In the genomic region with DNA sequence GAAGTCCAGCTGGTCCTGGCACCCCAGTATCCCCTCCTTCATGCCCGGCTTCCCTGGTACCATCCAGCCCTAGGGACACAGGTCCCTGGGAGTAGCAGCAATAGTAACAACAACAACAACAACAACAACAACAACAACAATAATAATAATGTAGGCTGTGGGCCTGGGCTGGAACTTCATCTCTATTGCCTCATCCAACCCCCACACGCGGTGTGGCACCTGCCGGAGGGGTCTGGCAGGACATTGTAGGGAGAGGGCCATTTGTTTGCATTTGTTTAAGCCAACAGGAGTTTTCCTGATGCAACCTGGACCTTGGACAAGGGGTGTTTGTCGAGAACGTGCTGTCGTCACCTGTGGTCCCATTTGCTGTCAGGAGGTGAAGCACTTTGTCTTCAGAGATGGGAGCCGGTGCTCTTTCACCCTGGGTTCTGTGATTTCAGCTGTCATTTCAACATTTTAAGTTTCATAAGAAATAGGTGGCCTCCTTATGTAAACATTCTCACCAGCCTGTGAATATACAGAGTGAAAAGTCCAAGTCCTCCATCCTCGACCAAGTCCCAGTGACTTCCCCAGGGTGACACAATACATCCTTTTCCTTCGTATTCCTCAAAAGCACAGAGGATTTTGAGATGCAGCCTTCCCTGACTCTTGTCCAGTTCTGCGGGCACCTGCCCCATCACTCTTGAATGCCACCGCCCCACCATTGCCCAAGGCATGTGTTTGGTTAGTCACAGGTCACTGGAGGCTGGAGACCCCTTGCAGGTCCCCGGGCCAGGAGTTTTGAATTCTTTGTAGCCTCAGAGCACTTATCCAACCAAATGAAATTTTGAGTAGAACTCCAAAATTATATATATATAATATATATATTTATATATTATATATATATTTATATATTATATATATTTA, we compare ENCODE assay signal across 1 cellular context.
A peak's percentile ranks its signal among the peaks of the same experiment; 100 is the strongest.
TF ChIP-seq lines count a peak whose summit lies in the region.

No MANE protein-coding gene starts in this region.

TF ChIP-seq in HepG2, 621 proteins besides CTCF, POLR2A, EP300 and RAD21 (continued from another document and continues in another):
- TF ChIP-seq, protein P1, sequence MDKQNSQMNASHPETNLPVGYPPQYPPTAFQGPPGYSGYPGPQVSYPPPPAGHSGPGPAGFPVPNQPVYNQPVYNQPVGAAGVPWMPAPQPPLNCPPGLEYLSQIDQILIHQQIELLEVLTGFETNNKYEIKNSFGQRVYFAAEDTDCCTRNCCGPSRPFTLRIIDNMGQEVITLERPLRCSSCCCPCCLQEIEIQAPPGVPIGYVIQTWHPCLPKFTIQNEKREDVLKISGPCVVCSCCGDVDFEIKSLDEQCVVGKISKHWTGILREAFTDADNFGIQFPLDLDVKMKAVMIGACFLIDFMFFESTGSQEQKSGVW (CRISPR knock-in tag; IDR thresholded peaks at IDR 0.05; ENCODE audit: borderline replicate concordance) = no peak
- TF ChIP-seq ZNF354B (CRISPR knock-in tag; IDR thresholded peaks at IDR 0.05) = no peak
- TF ChIP-seq ZNF317 (CRISPR knock-in tag; IDR thresholded peaks at IDR 0.05) = peak; percentile 81; the same call in 1 of the 2 replicates
- TF ChIP-seq MXI1 (IDR thresholded peaks at IDR 0.05; ENCODE audit: borderline replicate concordance, low read depth, low read length) = peak; percentile 34; the same call in 1 of the 3 replicates
- TF ChIP-seq SRSF1 (optimal IDR thresholded peaks at IDR 0.05; ENCODE audit: low read depth, low read length) = no peak
- peak; percentile 99 for TF ChIP-seq CEBPG (CRISPR knock-in tag; IDR thresholded peaks at IDR 0.05)
- no peak for TF ChIP-seq ZNF83 (CRISPR knock-in tag; IDR thresholded peaks at IDR 0.05; ENCODE audit: borderline replicate concordance)
- TF ChIP-seq ZNF136 (CRISPR knock-in tag; IDR thresholded peaks at IDR 0.05; ENCODE audit: low read depth) = no peak
- TF ChIP-seq PCBP1 (IDR thresholded peaks at IDR 0.05; ENCODE audit: borderline replicate concordance, low read depth, low read length) = no peak
- TF ChIP-seq, protein P2, sequence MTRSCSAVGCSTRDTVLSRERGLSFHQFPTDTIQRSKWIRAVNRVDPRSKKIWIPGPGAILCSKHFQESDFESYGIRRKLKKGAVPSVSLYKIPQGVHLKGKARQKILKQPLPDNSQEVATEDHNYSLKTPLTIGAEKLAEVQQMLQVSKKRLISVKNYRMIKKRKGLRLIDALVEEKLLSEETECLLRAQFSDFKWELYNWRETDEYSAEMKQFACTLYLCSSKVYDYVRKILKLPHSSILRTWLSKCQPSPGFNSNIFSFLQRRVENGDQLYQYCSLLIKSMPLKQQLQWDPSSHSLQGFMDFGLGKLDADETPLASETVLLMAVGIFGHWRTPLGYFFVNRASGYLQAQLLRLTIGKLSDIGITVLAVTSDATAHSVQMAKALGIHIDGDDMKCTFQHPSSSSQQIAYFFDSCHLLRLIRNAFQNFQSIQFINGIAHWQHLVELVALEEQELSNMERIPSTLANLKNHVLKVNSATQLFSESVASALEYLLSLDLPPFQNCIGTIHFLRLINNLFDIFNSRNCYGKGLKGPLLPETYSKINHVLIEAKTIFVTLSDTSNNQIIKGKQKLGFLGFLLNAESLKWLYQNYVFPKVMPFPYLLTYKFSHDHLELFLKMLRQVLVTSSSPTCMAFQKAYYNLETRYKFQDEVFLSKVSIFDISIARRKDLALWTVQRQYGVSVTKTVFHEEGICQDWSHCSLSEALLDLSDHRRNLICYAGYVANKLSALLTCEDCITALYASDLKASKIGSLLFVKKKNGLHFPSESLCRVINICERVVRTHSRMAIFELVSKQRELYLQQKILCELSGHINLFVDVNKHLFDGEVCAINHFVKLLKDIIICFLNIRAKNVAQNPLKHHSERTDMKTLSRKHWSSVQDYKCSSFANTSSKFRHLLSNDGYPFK (CRISPR knock-in tag; IDR thresholded peaks at IDR 0.05; ENCODE audit: borderline replicate concordance) = no peak; the same call in 1 of the 2 replicates
- no peak for TF ChIP-seq MBD4 (IDR thresholded peaks at IDR 0.05; ENCODE audit: borderline replicate concordance, low read length)
- TF ChIP-seq, protein P3, sequence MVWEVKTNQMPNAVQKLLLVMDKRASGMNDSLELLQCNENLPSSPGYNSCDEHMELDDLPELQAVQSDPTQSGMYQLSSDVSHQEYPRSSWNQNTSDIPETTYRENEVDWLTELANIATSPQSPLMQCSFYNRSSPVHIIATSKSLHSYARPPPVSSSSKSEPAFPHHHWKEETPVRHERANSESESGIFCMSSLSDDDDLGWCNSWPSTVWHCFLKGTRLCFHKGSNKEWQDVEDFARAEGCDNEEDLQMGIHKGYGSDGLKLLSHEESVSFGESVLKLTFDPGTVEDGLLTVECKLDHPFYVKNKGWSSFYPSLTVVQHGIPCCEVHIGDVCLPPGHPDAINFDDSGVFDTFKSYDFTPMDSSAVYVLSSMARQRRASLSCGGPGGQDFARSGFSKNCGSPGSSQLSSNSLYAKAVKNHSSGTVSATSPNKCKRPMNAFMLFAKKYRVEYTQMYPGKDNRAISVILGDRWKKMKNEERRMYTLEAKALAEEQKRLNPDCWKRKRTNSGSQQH (CRISPR knock-in tag; IDR thresholded peaks at IDR 0.05; ENCODE audit: low read depth) = peak; percentile 52; the same call in 1 of the 2 replicates
- TF ChIP-seq TEAD2 (CRISPR knock-in tag; IDR thresholded peaks at IDR 0.05) = no peak
- TF ChIP-seq ZNF331 (CRISPR knock-in tag; IDR thresholded peaks at IDR 0.05) = peak; percentile 88
- no peak for TF ChIP-seq ZNF207 (IDR thresholded peaks at IDR 0.05; ENCODE audit: borderline replicate concordance)
- TF ChIP-seq ZNF281 (CRISPR knock-in tag; IDR thresholded peaks at IDR 0.05; ENCODE audit: borderline replicate concordance) = peak; percentile 90
- no peak for TF ChIP-seq MZF1 (CRISPR knock-in tag; IDR thresholded peaks at IDR 0.05; ENCODE audit: borderline replicate concordance)
- TF ChIP-seq SIN3B (IDR thresholded peaks at IDR 0.05; ENCODE audit: low read length) = no peak
- TF ChIP-seq PAXIP1 (CRISPR knock-in tag; conservative IDR thresholded peaks at IDR 0.05) = peak; percentile 97
- TF ChIP-seq MTF1 (CRISPR knock-in tag; IDR thresholded peaks at IDR 0.05) = no peak
- TF ChIP-seq ZNF160 (CRISPR knock-in tag; IDR thresholded peaks at IDR 0.05) = peak; percentile 49; the same call in 1 of the 2 replicates
- TF ChIP-seq KMT2A (CRISPR knock-in tag; IDR thresholded peaks at IDR 0.05) = no peak
- no peak for TF ChIP-seq KLF6 (CRISPR knock-in tag; IDR thresholded peaks at IDR 0.05)
- peak; percentile 66; the same call in 1 of the 2 replicates for TF ChIP-seq ARHGAP35 (CRISPR knock-in tag; IDR thresholded peaks at IDR 0.05; ENCODE audit: borderline replicate concordance)
- no peak for TF ChIP-seq ZNF569 (CRISPR knock-in tag; IDR thresholded peaks at IDR 0.05; ENCODE audit: borderline replicate concordance)
- no peak; the same call in 1 of the 2 replicates for TF ChIP-seq ZNF816 (CRISPR knock-in tag; IDR thresholded peaks at IDR 0.05; ENCODE audit: borderline replicate concordance)
- TF ChIP-seq NFE2L2 (IDR thresholded peaks at IDR 0.05; ENCODE audit: low read length) = 0 out of 2 replicates have a peak, but pooled peaks have one; percentile 14
- TF ChIP-seq, protein P4, sequence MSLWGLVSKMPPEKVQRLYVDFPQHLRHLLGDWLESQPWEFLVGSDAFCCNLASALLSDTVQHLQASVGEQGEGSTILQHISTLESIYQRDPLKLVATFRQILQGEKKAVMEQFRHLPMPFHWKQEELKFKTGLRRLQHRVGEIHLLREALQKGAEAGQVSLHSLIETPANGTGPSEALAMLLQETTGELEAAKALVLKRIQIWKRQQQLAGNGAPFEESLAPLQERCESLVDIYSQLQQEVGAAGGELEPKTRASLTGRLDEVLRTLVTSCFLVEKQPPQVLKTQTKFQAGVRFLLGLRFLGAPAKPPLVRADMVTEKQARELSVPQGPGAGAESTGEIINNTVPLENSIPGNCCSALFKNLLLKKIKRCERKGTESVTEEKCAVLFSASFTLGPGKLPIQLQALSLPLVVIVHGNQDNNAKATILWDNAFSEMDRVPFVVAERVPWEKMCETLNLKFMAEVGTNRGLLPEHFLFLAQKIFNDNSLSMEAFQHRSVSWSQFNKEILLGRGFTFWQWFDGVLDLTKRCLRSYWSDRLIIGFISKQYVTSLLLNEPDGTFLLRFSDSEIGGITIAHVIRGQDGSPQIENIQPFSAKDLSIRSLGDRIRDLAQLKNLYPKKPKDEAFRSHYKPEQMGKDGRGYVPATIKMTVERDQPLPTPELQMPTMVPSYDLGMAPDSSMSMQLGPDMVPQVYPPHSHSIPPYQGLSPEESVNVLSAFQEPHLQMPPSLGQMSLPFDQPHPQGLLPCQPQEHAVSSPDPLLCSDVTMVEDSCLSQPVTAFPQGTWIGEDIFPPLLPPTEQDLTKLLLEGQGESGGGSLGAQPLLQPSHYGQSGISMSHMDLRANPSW (CRISPR knock-in tag; IDR thresholded peaks at IDR 0.05; ENCODE audit: borderline replicate concordance) = no peak
- peak; percentile 42; the same call in 1 of the 2 replicates for TF ChIP-seq GTF3A (CRISPR knock-in tag; conservative IDR thresholded peaks at IDR 0.05)
- TF ChIP-seq BRD4 (CRISPR knock-in tag; IDR thresholded peaks at IDR 0.05) = no peak
- TF ChIP-seq PAX8 (CRISPR knock-in tag; IDR thresholded peaks at IDR 0.05; ENCODE audit: borderline replicate concordance) = no peak
- peak; percentile 93 for TF ChIP-seq BCL6 (CRISPR knock-in tag; IDR thresholded peaks at IDR 0.05)
- peak; percentile 99 for TF ChIP-seq TBX2 (CRISPR knock-in tag; IDR thresholded peaks at IDR 0.05; ENCODE audit: borderline replicate concordance)
- TF ChIP-seq ZNF343 (CRISPR knock-in tag; IDR thresholded peaks at IDR 0.05) = no peak
- TF ChIP-seq, protein P5, sequence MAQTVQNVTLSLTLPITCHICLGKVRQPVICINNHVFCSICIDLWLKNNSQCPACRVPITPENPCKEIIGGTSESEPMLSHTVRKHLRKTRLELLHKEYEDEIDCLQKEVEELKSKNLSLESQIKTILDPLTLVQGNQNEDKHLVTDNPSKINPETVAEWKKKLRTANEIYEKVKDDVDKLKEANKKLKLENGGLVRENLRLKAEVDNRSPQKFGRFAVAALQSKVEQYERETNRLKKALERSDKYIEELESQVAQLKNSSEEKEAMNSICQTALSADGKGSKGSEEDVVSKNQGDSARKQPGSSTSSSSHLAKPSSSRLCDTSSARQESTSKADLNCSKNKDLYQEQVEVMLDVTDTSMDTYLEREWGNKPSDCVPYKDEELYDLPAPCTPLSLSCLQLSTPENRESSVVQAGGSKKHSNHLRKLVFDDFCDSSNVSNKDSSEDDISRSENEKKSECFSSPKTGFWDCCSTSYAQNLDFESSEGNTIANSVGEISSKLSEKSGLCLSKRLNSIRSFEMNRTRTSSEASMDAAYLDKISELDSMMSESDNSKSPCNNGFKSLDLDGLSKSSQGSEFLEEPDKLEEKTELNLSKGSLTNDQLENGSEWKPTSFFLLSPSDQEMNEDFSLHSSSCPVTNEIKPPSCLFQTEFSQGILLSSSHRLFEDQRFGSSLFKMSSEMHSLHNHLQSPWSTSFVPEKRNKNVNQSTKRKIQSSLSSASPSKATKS (CRISPR knock-in tag; IDR thresholded peaks at IDR 0.05) = peak; percentile 84; the same call in 1 of the 2 replicates
- TF ChIP-seq, protein P6, sequence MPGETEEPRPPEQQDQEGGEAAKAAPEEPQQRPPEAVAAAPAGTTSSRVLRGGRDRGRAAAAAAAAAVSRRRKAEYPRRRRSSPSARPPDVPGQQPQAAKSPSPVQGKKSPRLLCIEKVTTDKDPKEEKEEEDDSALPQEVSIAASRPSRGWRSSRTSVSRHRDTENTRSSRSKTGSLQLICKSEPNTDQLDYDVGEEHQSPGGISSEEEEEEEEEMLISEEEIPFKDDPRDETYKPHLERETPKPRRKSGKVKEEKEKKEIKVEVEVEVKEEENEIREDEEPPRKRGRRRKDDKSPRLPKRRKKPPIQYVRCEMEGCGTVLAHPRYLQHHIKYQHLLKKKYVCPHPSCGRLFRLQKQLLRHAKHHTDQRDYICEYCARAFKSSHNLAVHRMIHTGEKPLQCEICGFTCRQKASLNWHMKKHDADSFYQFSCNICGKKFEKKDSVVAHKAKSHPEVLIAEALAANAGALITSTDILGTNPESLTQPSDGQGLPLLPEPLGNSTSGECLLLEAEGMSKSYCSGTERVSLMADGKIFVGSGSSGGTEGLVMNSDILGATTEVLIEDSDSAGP (CRISPR knock-in tag; IDR thresholded peaks at IDR 0.05; ENCODE audit: borderline replicate concordance) = peak; percentile 78
- peak; percentile 60; the same call in 1 of the 2 replicates for TF ChIP-seq NAIF1 (CRISPR knock-in tag; IDR thresholded peaks at IDR 0.05; ENCODE audit: borderline replicate concordance)
